ENCODE assay signal across 17 cellular contexts in genomic region chr5:83157120-83157519, GRCh38.
"Had no signal": no experiment of that assay in that cellular context is flagged by ENCODE, and none has a peak within 500 bp of the region (broad histone marks: within the 10 kb centered on the region; RNA-seq: fewer than 3 reads in every experiment).

No MANE protein-coding gene starts in this region.

- H3K4me3 ChIP-seq: breast epithelium, esophagus squamous epithelium, thyroid gland had no signal

- H3K27ac Mint-ChIP-seq: activated naive CD4-positive, alpha-beta T cell treated with anti-CD3 and anti-CD28 coated beads, Interleukin-2, amount 50 U/mL, for 24 hours; nephron had no signal

- ATAC-seq: left colon had no signal

- H3K9me3 ChIP-seq: breast epithelium, esophagus squamous epithelium, thyroid gland had no signal

- H3K27me3 Mint-ChIP-seq: activated naive CD4-positive, alpha-beta T cell treated with anti-CD3 and anti-CD28 coated beads, Interleukin-2, amount 50 U/mL, for 24 hours had no signal

- H3K36me3 ChIP-seq: breast epithelium, esophagus squamous epithelium, thyroid gland, WERI-Rb-1 had no signal

- H3K27ac ChIP-seq: esophagus squamous epithelium, parathyroid adenoma, thyroid gland, WERI-Rb-1 had no signal

- H3K4me3 Mint-ChIP-seq: activated naive CD4-positive, alpha-beta T cell treated with anti-CD3 and anti-CD28 coated beads, Interleukin-2, amount 50 U/mL, for 24 hours; nephron had no signal

- H3K27me3 ChIP-seq: breast epithelium, esophagus squamous epithelium, thyroid gland had no signal

- H3K4me1 Mint-ChIP-seq: activated naive CD4-positive, alpha-beta T cell treated with anti-CD3 and anti-CD28 coated beads, Interleukin-2, amount 50 U/mL, for 24 hours; nephron had no signal

- DNase-seq: activated CD4-positive, alpha-beta T cell treated with anti-CD3 and anti-CD28 coated beads for 1 hour; activated gamma-delta T cell; effector memory CD4-positive, alpha-beta T cell; esophagus squamous epithelium; foreskin fibroblast; hypothalamus; islet precursor cell; left colon; midbrain; stimulated activated CD8-positive, alpha-beta memory T cell treated with anti-CD3 and anti-CD28 coated beads, Interleukin-4, amount 100 ng/mL, for 48 hours; stimulated activated naive CD4-positive, alpha-beta T cell; thyroid gland; WERI-Rb-1 had no signal

- H3K9me3 Mint-ChIP-seq: activated naive CD4-positive, alpha-beta T cell treated with anti-CD3 and anti-CD28 coated beads, Interleukin-2, amount 50 U/mL, for 24 hours; nephron had no signal

- H3K4me1 ChIP-seq: breast epithelium, esophagus squamous epithelium, parathyroid adenoma, thyroid gland had no signal
